ENCODE assay signal across 1 cellular context in the genomic region with DNA sequence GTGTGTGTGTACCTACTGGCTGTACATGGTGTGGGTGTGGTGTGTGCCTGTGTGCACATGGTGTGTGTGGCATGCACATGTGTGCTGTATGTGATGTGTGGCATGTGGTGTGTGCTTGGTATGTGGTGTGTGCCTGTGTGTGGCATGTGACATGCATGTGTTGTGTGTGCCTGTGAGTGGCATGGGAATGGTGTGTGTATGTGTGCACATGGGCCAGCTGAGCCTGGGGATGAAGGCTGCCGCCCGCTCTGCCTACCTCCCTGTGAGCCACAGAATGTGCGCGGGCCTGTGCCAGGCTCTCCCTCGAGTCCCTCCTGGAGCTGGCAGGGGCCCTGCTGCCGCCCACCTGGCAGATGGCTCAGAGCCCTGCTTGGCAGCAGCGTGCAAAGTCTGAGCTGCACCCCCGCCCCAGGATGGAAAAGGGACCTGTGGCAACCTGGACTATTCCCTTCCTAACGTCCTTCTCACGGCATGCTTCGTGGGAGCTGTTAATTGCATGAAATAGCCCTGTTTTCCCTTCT.
TF ChIP-seq lines count a peak whose summit lies in the region.

No MANE protein-coding gene starts in this region.

TF ChIP-seq in HEK293, 187 proteins besides CTCF, POLR2A, EP300 and RAD21 (continued from another document):
- TF ChIP-seq, protein P1, sequence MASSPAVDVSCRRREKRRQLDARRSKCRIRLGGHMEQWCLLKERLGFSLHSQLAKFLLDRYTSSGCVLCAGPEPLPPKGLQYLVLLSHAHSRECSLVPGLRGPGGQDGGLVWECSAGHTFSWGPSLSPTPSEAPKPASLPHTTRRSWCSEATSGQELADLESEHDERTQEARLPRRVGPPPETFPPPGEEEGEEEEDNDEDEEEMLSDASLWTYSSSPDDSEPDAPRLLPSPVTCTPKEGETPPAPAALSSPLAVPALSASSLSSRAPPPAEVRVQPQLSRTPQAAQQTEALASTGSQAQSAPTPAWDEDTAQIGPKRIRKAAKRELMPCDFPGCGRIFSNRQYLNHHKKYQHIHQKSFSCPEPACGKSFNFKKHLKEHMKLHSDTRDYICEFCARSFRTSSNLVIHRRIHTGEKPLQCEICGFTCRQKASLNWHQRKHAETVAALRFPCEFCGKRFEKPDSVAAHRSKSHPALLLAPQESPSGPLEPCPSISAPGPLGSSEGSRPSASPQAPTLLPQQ (tag by site-specific recombination; IDR thresholded peaks at IDR 0.05): no peak
- TF ChIP-seq EGR2 (tag by site-specific recombination; IDR thresholded peaks at IDR 0.05; ENCODE audit: low read depth) (peak; percentile 37; the same call in 1 of the 2 replicates), ZNF600 (tag by site-specific recombination; IDR thresholded peaks at IDR 0.05) (peak; percentile 52; the same call in 1 of the 2 replicates), ZNF175 (tag by site-specific recombination; IDR thresholded peaks at IDR 0.05) (no peak), SP2 (tag by site-specific recombination; IDR thresholded peaks at IDR 0.05) (no peak), SCRT2 (tag by site-specific recombination; IDR thresholded peaks at IDR 0.05) (peak; percentile 62; the same call in 1 of the 2 replicates)
- TF ChIP-seq, protein P2, sequence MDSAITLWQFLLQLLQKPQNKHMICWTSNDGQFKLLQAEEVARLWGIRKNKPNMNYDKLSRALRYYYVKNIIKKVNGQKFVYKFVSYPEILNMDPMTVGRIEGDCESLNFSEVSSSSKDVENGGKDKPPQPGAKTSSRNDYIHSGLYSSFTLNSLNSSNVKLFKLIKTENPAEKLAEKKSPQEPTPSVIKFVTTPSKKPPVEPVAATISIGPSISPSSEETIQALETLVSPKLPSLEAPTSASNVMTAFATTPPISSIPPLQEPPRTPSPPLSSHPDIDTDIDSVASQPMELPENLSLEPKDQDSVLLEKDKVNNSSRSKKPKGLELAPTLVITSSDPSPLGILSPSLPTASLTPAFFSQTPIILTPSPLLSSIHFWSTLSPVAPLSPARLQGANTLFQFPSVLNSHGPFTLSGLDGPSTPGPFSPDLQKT (IDR thresholded peaks at IDR 0.05; ENCODE audit: borderline replicate concordance, low read depth, low read length): no peak
